In genomic region chr6:6315660-6316059, GRCh38 we compare ENCODE assay signal across 9 cellular contexts. TPM values are rescaled to one million over a fixed set of nuclear protein-coding genes. Genes with fewer than 3 reads are reported as not detected.
DNase-seq lines count a peak whose midpoint lies in the region; ATAC-seq and TF ChIP-seq lines count a peak whose summit lies in the region.
"Had no signal": no experiment of that assay in that cellular context is flagged by ENCODE, and none has a peak within 500 bp of the region (broad histone marks: within the 10 kb centered on the region; RNA-seq: fewer than 3 reads in every experiment).

No MANE protein-coding gene starts in this region.

- H3K27ac ChIP-seq in H9 (ENCODE audit: insufficient read length, low read depth, low read length) (no peak overlapping the region), OCI-LY7 (ENCODE audit: low read depth, low read length, poor library complexity, severe bottlenecking) (no peak overlapping the region), upper lobe of left lung (no peak overlapping the region)

- no peak overlapping the region for H3K4me3 Mint-ChIP-seq in H9
- H3K4me3 Mint-ChIP-seq: T-helper 1 cell treated with Interleukin-12 subunit alpha and Interleukin-12 subunit beta and Interleukin-4 antibody, amounts not matched to agents 30 μg/mL and 1 μg/mL, for 36 hours had no signal

- BruUV-seq in OCI-LY7 (replicated peaks; lab: Mats Ljungman, UMichigan): no TSS peak

- TF ChIP-seq EP300 in upper lobe of left lung (IDR thresholded peaks at IDR 0.05): no peak

- no peak overlapping the region for H4K8ac ChIP-seq in H9 (replicated peaks; ENCODE audit: insufficient read length, low read depth, low read length)

- H3K56ac ChIP-seq in H9 (ENCODE audit: insufficient read length, low read depth, low read length): no peak overlapping the region

- no peak overlapping the region for H2BK15ac ChIP-seq in H9 (ENCODE audit: low read depth, low read length)

- H2BK12ac ChIP-seq in H9 (ENCODE audit: insufficient read length, low read depth, low read length): no peak overlapping the region

- no peak for TF ChIP-seq POLR2A in upper lobe of left lung (IDR thresholded peaks at IDR 0.05)

- no peaks in the 10 kb centered on the region for H3K79me1 ChIP-seq in H9 (ENCODE audit: insufficient read depth, low read depth, low read length, poor library complexity, severe bottlenecking)

- no peak overlapping the region for H2AFZ ChIP-seq in H9 (ENCODE audit: low read length)
- H2AFZ ChIP-seq in OCI-LY7 (ENCODE audit: low read length): no peak overlapping the region

- no peaks in the 10 kb centered on the region for H3K79me2 ChIP-seq in H9 (ENCODE audit: insufficient read depth, low read length)
- no peaks in the 10 kb centered on the region for H3K79me2 ChIP-seq in OCI-LY7 (ENCODE audit: insufficient read depth, low read depth, low read length)

- H2AK5ac ChIP-seq in H9 (ENCODE audit: insufficient read length, low read length): no peak overlapping the region

- POLR2A ChIA-PET in OCI-LY7 (lab: Charles Lee): interaction anchor here (1.4 kb wide), 1 partner anchor 17 kb away, joined by 4 read pairs; no protein-coding TSS in a partner anchor

- no peak overlapping the region for H3K4me3 ChIP-seq in OCI-LY7 (ENCODE audit: low read depth, low read length, poor library complexity, severe bottlenecking)
- H3K4me3 ChIP-seq in choroid plexus epithelial cell (ENCODE audit: low read depth, low read length): no peak overlapping the region
- H3K4me3 ChIP-seq in upper lobe of left lung: no peak overlapping the region

- H3K23ac ChIP-seq in H9 (ENCODE audit: insufficient read length, low read depth, low read length): no peak overlapping the region

- H3K36me3 ChIP-seq in OCI-LY7 (ENCODE audit: insufficient read depth, low read length): no peaks in the 10 kb centered on the region
- H3K36me3 ChIP-seq in upper lobe of left lung: no peaks in the 10 kb centered on the region

- TF ChIP-seq CTCF in H9 (conservative IDR thresholded peaks at IDR 0.05): peak; percentile 83
- peak; percentile 89 for TF ChIP-seq CTCF in OCI-LY7 (conservative IDR thresholded peaks at IDR 0.05; ENCODE audit: low read length)
- TF ChIP-seq CTCF in choroid plexus epithelial cell (conservative IDR thresholded peaks at IDR 0.05; ENCODE audit: low read depth, low read length): peak; percentile 78
- peak; percentile 49 to 81 (median 68) for TF ChIP-seq CTCF in upper lobe of left lung (IDR thresholded peaks at IDR 0.05)

- no peak overlapping the region for H3K4ac ChIP-seq in H9 (ENCODE audit: low read depth, low read length)

- H4K5ac ChIP-seq in H9 (ENCODE audit: insufficient read length, low read depth, low read length): no peak overlapping the region

- H3K4me1 ChIP-seq in H9 (ENCODE audit: insufficient read depth, low read length) (no peaks in the 10 kb centered on the region), OCI-LY7 (ENCODE audit: insufficient read depth, low read length, poor library complexity, severe bottlenecking) (peaks cover 38% of the 10 kb centered on the region), upper lobe of left lung (peaks cover 0 to 8% (median 0%) of the 10 kb centered on the region in 4 donors)

- no peaks in the 10 kb centered on the region for H3K36me3 Mint-ChIP-seq in H9 (ENCODE audit: insufficient read depth in 1 of 3, low read depth in 3 of 3)

- H3K9ac ChIP-seq in H9 (ENCODE audit: extremely low read depth, insufficient read length, low read length): no peak overlapping the region

- no peaks in the 10 kb centered on the region for H3K9me3 ChIP-seq in H9 (ENCODE audit: control insufficient read depth, low read depth, low read length)
- H3K9me3 ChIP-seq in OCI-LY7 (ENCODE audit: low read length): no peaks in the 10 kb centered on the region
- no peaks in the 10 kb centered on the region for H3K9me3 ChIP-seq in upper lobe of left lung

- H3K4me2 ChIP-seq in H9 (ENCODE audit: insufficient read depth, insufficient read length, low read length): no peak overlapping the region
- H3K4me2 ChIP-seq in OCI-LY7 (ENCODE audit: low read length): no peak overlapping the region

- H2BK120ac ChIP-seq in H9 (ENCODE audit: low read depth, low read length, poor library complexity, severe bottlenecking): no peak overlapping the region

- no peak overlapping the region for H4K91ac ChIP-seq in H9 (ENCODE audit: insufficient read length, low read depth, low read length)

- H3K4me1 Mint-ChIP-seq in H9: peaks cover 20% of the 10 kb centered on the region in 2 experiments

- no peaks in the 10 kb centered on the region for H3K9me3 Mint-ChIP-seq in H9
- H3K9me3 Mint-ChIP-seq: T-helper 1 cell treated with Interleukin-12 subunit alpha and Interleukin-12 subunit beta and Interleukin-4 antibody, amounts not matched to agents 30 μg/mL and 1 μg/mL, for 36 hours had no signal

- no peaks in the 10 kb centered on the region; the same call in 1 of the 2 replicates for H3K27me3 ChIP-seq in H9 (ENCODE audit: insufficient read depth, low read length)
- peaks cover 0 to 4% (median 0%) of the 10 kb centered on the region in 4 donors for H3K27me3 ChIP-seq in upper lobe of left lung

- H2BK20ac ChIP-seq in H9 (ENCODE audit: low read depth, low read length, poor library complexity, severe bottlenecking): no peak overlapping the region

- peaks cover 9% of the 10 kb centered on the region for H3K23me2 ChIP-seq in H9 (ENCODE audit: insufficient read length, low read depth, low read length, poor library complexity, severe bottlenecking)

- no peak overlapping the region for H3K27ac Mint-ChIP-seq in H9
- H3K27ac Mint-ChIP-seq: T-helper 1 cell treated with Interleukin-12 subunit alpha and Interleukin-12 subunit beta and Interleukin-4 antibody, amounts not matched to agents 30 μg/mL and 1 μg/mL, for 36 hours had no signal

- H4K20me1 ChIP-seq in H9 (ENCODE audit: control insufficient read depth, insufficient read depth, insufficient read length): no peaks in the 10 kb centered on the region
- no peaks in the 10 kb centered on the region for H4K20me1 ChIP-seq in OCI-LY7 (ENCODE audit: insufficient read depth, low read length)

- WGBS in H9 (ENCODE audit: extremely low coverage, insufficient read length, low lambda C conversion rate): no CpG with 5 or more reads among the region's 6 CpGs
- 25 to 32% methylated on average over 6 of the region's 6 CpGs for WGBS in upper lobe of left lung, 2 donors

- no peak overlapping the region for H3K14ac ChIP-seq in H9 (ENCODE audit: insufficient read depth, low read length)

- ATAC-seq in upper lobe of left lung (ENCODE audit: low FRiP score in 2 of 2) (peak in 1 of 2 donors; percentile 69), GM21786 (IDR thresholded peaks at IDR 0.05; ENCODE audit: unreplicated experiment) (no peak), GM21360 (IDR thresholded peaks at IDR 0.05; ENCODE audit: unreplicated experiment) (no peak)

- DNase-seq in D341Med (ENCODE audit: low spot score) (peak; percentile 68), H9 (peak; percentile 57), OCI-LY7 (ENCODE audit: low spot score) (peak; percentile 54), choroid plexus epithelial cell (ENCODE audit: low read depth) (peak; percentile 51), medulla oblongata (ENCODE audit: extremely low spot score) (peak; percentile 69), upper lobe of left lung (no peak)

- no peak overlapping the region for H2BK5ac ChIP-seq in H9 (ENCODE audit: insufficient read length, low read length)

- no peaks in the 10 kb centered on the region for H3K9me2 ChIP-seq in OCI-LY7 (ENCODE audit: insufficient read depth, low read length)

- no peak overlapping the region for H3T11ph ChIP-seq in H9 (ENCODE audit: low read length)

- intact Hi-C loops in OCI-LY7 (cut with micrococcal nuclease; ENCODE audit: unreplicated experiment): no loop called here

- H3K27me3 Mint-ChIP-seq in H9 (ENCODE audit: low read depth): peaks cover 27% of the 10 kb centered on the region

- no peak overlapping the region for H3K18ac ChIP-seq in H9 (ENCODE audit: insufficient read length, low read depth, low read length)

- CTCF ChIA-PET in OCI-LY7 (lab: Charles Lee; ENCODE audit: unreplicated experiment): no interaction called here

RNA-seq across cellular contexts. Expression of gene F13A1, which starts 4.8 kb away (rescaled TPM):
- total RNA-seq in H9 (2021): 0.15 and 0.18 TPM in 2 replicates
- 0.13 TPM in 2 replicates for total RNA-seq in OCI-LY7 (2014; rRNA removed; shearing (Covaris generic))
- total RNA-seq in OCI-LY7 (2022): 0.63 and 1.1 TPM in 2 replicates
- 100 to 1,000 TPM in 1 of 6 donors, 10 to 100 TPM in 4, 1 to 10 TPM in 1; 7.3 to 146 (median 39.2) TPM for total RNA-seq in upper lobe of left lung

Comparison
In these comparisons a context has a peak if more than half of its experiments do, and no peak if none do; other contexts are left out.
1. DNase-seq: peak in D341Med (single experiment), H9 (single experiment), OCI-LY7 (single experiment), choroid plexus epithelial cell (single experiment) and medulla oblongata (single experiment); none in upper lobe of left lung (0 of 2).
2. Peak in every context shown above with its lines, with median percentiles within 50 percentile points of each other: CTCF ChIP-seq.